ENCODE assay signal across 8 cellular contexts in genomic region chr18:52288403-52289004, GRCh38. TPM values are rescaled to one million over a fixed set of nuclear protein-coding genes. Genes with fewer than 3 reads are reported as not detected.
DNase-seq lines count a peak whose midpoint lies in the region; ATAC-seq, FAIRE-seq and TF ChIP-seq lines count a peak whose summit lies in the region.
"Had no signal": no experiment of that assay in that cellular context is flagged by ENCODE, and none has a peak within 500 bp of the region (broad histone marks: within the 10 kb centered on the region; RNA-seq: fewer than 3 reads in every experiment).

No MANE protein-coding gene starts in this region.

- no peak for FAIRE-seq in urothelium cell line (lab: Jason Lieb, UNC)

- no peak overlapping the region for H3K9ac ChIP-seq in mesenchymal stem cell (ENCODE audit: low read length)

- no peak overlapping the region for H3K23ac ChIP-seq in mesenchymal stem cell (ENCODE audit: low read length in 2 of 2)

- no peaks in the 10 kb centered on the region for H3K79me1 ChIP-seq in mesenchymal stem cell (replicated peaks; ENCODE audit: low read length, poor library complexity, severe bottlenecking)

- 70% methylated on average over 3 of the region's 7 CpGs for WGBS in mesenchymal stem cell

- peak; percentile 63 for ATAC-seq in GM21515 (IDR thresholded peaks at IDR 0.05; ENCODE audit: unreplicated experiment)

- no peak overlapping the region for H3K27ac ChIP-seq in mesenchymal stem cell (ENCODE audit: low read length, poor library complexity, severe bottlenecking)
- H3K27ac ChIP-seq: SK-N-MC had no signal

- H3K14ac ChIP-seq in mesenchymal stem cell (ENCODE audit: low read length in 2 of 2): no peak overlapping the region

- H3K4me3 ChIP-seq in GM12865 (ENCODE audit: low read depth, low read length) (no peak overlapping the region), epithelial cell of proximal tubule (ENCODE audit: low read depth, low read length) (no peak overlapping the region), mesenchymal stem cell (ENCODE audit: insufficient read depth in 1 of 2, low read depth in 1 of 2, low read length in 2 of 2) (no peak overlapping the region)
- H3K4me3 ChIP-seq: SK-N-MC had no signal

- no peak overlapping the region for H2BK5ac ChIP-seq in mesenchymal stem cell (ENCODE audit: low read depth, low read length, poor library complexity, severe bottlenecking)

- no peak overlapping the region for H2BK120ac ChIP-seq in mesenchymal stem cell (ENCODE audit: low read depth, low read length)

- no peak overlapping the region for H2BK15ac ChIP-seq in mesenchymal stem cell (ENCODE audit: low read depth, poor library complexity, severe bottlenecking)

- no peak overlapping the region for H3K18ac ChIP-seq in mesenchymal stem cell (ENCODE audit: low read depth in 1 of 2, low read length in 2 of 2)

- H3K36me3 ChIP-seq in mesenchymal stem cell (ENCODE audit: control insufficient read depth in 1 of 2, insufficient read depth in 2 of 2, low read depth in 1 of 2, low read length in 2 of 2): no peaks in the 10 kb centered on the region

- no peak overlapping the region for H4K8ac ChIP-seq in mesenchymal stem cell (ENCODE audit: low read length)

- H3K4me2 ChIP-seq in mesenchymal stem cell (ENCODE audit: low read length, poor library complexity, severe bottlenecking): no peak overlapping the region

- H2AK5ac ChIP-seq in mesenchymal stem cell (ENCODE audit: low read length, severe bottlenecking): no peak overlapping the region

- DNase-seq in GM12865 (ENCODE audit: low read depth) (peak; percentile 62), NCI-H2081 treated with DMSO at 0.1 percent for 48 hours (lab: John Stamatoyannopoulos, UW) (peak; percentile 3), epithelial cell of proximal tubule (ENCODE audit: low read depth) (no peak), urothelium cell line (ENCODE audit: low spot score) (peak; percentile 18), mesenchymal stem cell (no peak), foreskin melanocyte (no peak)

- H3K27me3 ChIP-seq in mesenchymal stem cell (ENCODE audit: control insufficient read depth in 1 of 2, insufficient read depth in 1 of 2, low read length in 2 of 2): no peaks in the 10 kb centered on the region

- no peak overlapping the region for H4K91ac ChIP-seq in mesenchymal stem cell (ENCODE audit: low read length)

- H2BK12ac ChIP-seq in mesenchymal stem cell (ENCODE audit: low read length in 2 of 2): no peak overlapping the region

- TF ChIP-seq CTCF in GM12865 (IDR thresholded peaks at IDR 0.05; ENCODE audit: insufficient read depth, low read depth, low read length, missing control alignments) (peak; percentile 80), epithelial cell of proximal tubule (conservative IDR thresholded peaks at IDR 0.05; ENCODE audit: low read depth, low read length) (peak; percentile 96)

- H2AFZ ChIP-seq in mesenchymal stem cell (ENCODE audit: low read depth, low read length): no peak overlapping the region

- no peaks in the 10 kb centered on the region for H3K4me1 ChIP-seq in mesenchymal stem cell (ENCODE audit: control insufficient read depth, insufficient read depth, low read depth, low read length)

- no peak overlapping the region for H3K4ac ChIP-seq in mesenchymal stem cell (ENCODE audit: low read depth in 1 of 2, low read length in 2 of 2)

- no peaks in the 10 kb centered on the region for H3K9me3 ChIP-seq in mesenchymal stem cell (ENCODE audit: control insufficient read depth, low read length)

RNA-seq across cellular contexts. Expression of gene DCC, which starts 51.5 kb away (rescaled TPM):
- not detected in 2 replicates for total RNA-seq in epithelial cell of proximal tubule
- 0.22 TPM for polyA plus RNA-seq in mesenchymal stem cell (2013, experiment 1 of 2)
- 0.27 TPM for polyA plus RNA-seq in mesenchymal stem cell (2013, experiment 2 of 2)

Comparison
In these comparisons a context has a peak if more than half of its experiments do, and no peak if none do; other contexts are left out.
1. DNase-seq: peak in GM12865 (single experiment), NCI-H2081 treated with DMSO at 0.1 percent for 48 hours (single experiment) and urothelium cell line (single experiment); none in epithelial cell of proximal tubule (single experiment), mesenchymal stem cell (single experiment) and foreskin melanocyte (single experiment).